ENCODE assay signal across 1 cellular context in the genomic region with DNA sequence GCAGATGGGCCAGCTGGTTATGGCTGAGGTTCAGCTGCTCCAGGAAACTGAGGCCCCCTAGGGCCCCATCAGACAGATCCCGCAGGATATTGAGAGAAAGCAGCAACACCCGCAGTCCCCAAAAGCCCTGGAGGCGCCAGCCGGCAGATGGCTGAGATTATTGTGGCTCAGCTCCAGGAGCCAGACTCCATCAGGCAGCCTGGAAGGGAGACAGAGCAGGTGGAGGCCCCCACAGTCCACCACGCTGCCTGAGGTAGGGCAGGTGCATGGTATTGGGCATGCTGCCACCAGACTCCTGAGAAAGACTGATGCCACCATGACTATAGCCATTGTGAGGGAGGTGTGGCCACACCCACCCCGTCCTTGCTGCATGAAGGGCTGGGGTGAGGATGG.
TF ChIP-seq lines count a peak whose summit lies in the region.

No MANE protein-coding gene starts in this region.

TF ChIP-seq in SK-N-SH, 30 proteins besides CTCF, POLR2A, EP300 and RAD21 (continued from another document):
- TF ChIP-seq, protein P1, sequence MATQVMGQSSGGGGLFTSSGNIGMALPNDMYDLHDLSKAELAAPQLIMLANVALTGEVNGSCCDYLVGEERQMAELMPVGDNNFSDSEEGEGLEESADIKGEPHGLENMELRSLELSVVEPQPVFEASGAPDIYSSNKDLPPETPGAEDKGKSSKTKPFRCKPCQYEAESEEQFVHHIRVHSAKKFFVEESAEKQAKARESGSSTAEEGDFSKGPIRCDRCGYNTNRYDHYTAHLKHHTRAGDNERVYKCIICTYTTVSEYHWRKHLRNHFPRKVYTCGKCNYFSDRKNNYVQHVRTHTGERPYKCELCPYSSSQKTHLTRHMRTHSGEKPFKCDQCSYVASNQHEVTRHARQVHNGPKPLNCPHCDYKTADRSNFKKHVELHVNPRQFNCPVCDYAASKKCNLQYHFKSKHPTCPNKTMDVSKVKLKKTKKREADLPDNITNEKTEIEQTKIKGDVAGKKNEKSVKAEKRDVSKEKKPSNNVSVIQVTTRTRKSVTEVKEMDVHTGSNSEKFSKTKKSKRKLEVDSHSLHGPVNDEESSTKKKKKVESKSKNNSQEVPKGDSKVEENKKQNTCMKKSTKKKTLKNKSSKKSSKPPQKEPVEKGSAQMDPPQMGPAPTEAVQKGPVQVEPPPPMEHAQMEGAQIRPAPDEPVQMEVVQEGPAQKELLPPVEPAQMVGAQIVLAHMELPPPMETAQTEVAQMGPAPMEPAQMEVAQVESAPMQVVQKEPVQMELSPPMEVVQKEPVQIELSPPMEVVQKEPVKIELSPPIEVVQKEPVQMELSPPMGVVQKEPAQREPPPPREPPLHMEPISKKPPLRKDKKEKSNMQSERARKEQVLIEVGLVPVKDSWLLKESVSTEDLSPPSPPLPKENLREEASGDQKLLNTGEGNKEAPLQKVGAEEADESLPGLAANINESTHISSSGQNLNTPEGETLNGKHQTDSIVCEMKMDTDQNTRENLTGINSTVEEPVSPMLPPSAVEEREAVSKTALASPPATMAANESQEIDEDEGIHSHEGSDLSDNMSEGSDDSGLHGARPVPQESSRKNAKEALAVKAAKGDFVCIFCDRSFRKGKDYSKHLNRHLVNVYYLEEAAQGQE (IDR thresholded peaks at IDR 0.05; ENCODE audit: low read depth, low read length) = no peak
- TF ChIP-seq, protein P2, sequence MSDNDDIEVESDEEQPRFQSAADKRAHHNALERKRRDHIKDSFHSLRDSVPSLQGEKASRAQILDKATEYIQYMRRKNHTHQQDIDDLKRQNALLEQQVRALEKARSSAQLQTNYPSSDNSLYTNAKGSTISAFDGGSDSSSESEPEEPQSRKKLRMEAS (IDR thresholded peaks at IDR 0.05; ENCODE audit: low read depth) = no peak
- TF ChIP-seq FOSL2 (IDR thresholded peaks at IDR 0.05; ENCODE audit: borderline replicate concordance, low read depth) (no peak), ELF1 (IDR thresholded peaks at IDR 0.05) (no peak), MEF2A (IDR thresholded peaks at IDR 0.05; ENCODE audit: borderline replicate concordance, low read depth) (no peak), JUND (IDR thresholded peaks at IDR 0.05) (no peak), GATA2 (CRISPR knock-in tag; IDR thresholded peaks at IDR 0.05) (peak; percentile 47; the same call in 1 of the 2 replicates), YY1 (IDR thresholded peaks at IDR 0.05; ENCODE audit: low read depth) (no peak), MXI1 (IDR thresholded peaks at IDR 0.05; ENCODE audit: low read depth, low read length) (no peak), RXRA (IDR thresholded peaks at IDR 0.05; ENCODE audit: borderline replicate concordance, low read depth) (no peak), RFX5 (IDR thresholded peaks at IDR 0.05; ENCODE audit: low read length) (no peak), POLR2AphosphoS5 (IDR thresholded peaks at IDR 0.05; ENCODE audit: low read depth, low read length) (0 out of 2 replicates have a peak, but pooled peaks have one; percentile 5), TEAD4 (IDR thresholded peaks at IDR 0.05; ENCODE audit: borderline replicate concordance, insufficient read depth) (no peak), RCOR1 (IDR thresholded peaks at IDR 0.05; ENCODE audit: low read length) (peak; percentile 41; the same call in 1 of the 2 replicates), EZH2phosphoT487 (IDR thresholded peaks at IDR 0.05; ENCODE audit: borderline replicate concordance, low read depth) (no peak), FOXM1 (IDR thresholded peaks at IDR 0.05; ENCODE audit: low read depth) (no peak), NFIC (IDR thresholded peaks at IDR 0.05; ENCODE audit: borderline replicate concordance) (no peak), SIN3A (IDR thresholded peaks at IDR 0.05; ENCODE audit: borderline replicate concordance, low read depth, low read length) (no peak), TCF12 (IDR thresholded peaks at IDR 0.05) (no peak), TAF1 (IDR thresholded peaks at IDR 0.05; ENCODE audit: borderline replicate concordance, low read depth, low read length) (no peak), IRF3 (IDR thresholded peaks at IDR 0.05; ENCODE audit: low read depth, low read length) (no peak), GABPA (IDR thresholded peaks at IDR 0.05; ENCODE audit: low read depth) (no peak), ZBTB33 (IDR thresholded peaks at IDR 0.05; ENCODE audit: borderline replicate concordance, low read depth) (no peak)
- TF ChIP-seq, protein P3, sequence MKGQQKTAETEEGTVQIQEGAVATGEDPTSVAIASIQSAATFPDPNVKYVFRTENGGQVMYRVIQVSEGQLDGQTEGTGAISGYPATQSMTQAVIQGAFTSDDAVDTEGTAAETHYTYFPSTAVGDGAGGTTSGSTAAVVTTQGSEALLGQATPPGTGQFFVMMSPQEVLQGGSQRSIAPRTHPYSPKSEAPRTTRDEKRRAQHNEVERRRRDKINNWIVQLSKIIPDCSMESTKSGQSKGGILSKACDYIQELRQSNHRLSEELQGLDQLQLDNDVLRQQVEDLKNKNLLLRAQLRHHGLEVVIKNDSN (IDR thresholded peaks at IDR 0.05; ENCODE audit: borderline replicate concordance, low read depth) = no peak
- TF ChIP-seq, protein P4, sequence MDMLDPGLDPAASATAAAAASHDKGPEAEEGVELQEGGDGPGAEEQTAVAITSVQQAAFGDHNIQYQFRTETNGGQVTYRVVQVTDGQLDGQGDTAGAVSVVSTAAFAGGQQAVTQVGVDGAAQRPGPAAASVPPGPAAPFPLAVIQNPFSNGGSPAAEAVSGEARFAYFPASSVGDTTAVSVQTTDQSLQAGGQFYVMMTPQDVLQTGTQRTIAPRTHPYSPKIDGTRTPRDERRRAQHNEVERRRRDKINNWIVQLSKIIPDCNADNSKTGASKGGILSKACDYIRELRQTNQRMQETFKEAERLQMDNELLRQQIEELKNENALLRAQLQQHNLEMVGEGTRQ (IDR thresholded peaks at IDR 0.05; ENCODE audit: borderline replicate concordance, low read depth, low read length) = no peak
